8 cellular contexts compared by ENCODE assay signal in the genomic region with DNA sequence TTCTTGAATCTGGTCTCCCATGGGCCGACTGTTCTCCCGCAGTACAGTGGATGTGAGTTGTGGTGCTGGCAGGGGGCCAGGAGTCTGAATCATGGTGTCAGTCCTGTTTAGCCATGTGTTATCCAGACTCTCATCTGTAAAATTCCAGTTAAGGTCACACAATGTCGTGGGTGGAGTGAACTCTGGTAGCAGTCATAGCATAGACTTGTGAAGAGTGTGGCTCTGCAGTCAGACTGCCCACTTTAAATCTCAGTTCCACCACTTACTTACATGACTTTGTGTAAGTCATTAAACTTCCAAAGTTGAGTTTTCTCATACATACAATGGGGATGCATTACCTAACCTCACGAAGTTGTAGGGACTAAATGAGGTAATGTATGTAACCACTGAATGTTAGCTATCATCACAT.
A peak's percentile ranks its signal among the peaks of the same experiment; 100 is the strongest.
DNase-seq lines count a peak whose midpoint lies in the region; ATAC-seq and TF ChIP-seq lines count a peak whose summit lies in the region.

No MANE protein-coding gene starts in this region.

- no peak overlapping the region for H2BK120ac ChIP-seq in mesenchymal stem cell (ENCODE audit: low read depth, low read length)

- H3K9me3 Mint-ChIP-seq in activated CD4-positive, alpha-beta memory T cell treated with anti-CD3 and anti-CD28 coated beads for 36 hours, result no peaks in the 10 kb centered on the region

- no peak overlapping the region for H2BK12ac ChIP-seq in mesenchymal stem cell (ENCODE audit: low read length in 2 of 2)

- H3K79me2 ChIP-seq in Karpas-422 (ENCODE audit: low read length), result no peaks in the 10 kb centered on the region

- no peak overlapping the region for H2BK15ac ChIP-seq in mesenchymal stem cell (ENCODE audit: low read depth, poor library complexity, severe bottlenecking)

- H3K4ac ChIP-seq in mesenchymal stem cell (ENCODE audit: low read depth in 1 of 2, low read length in 2 of 2), result no peak overlapping the region

- H3K14ac ChIP-seq in mesenchymal stem cell (ENCODE audit: low read length in 2 of 2), result no peak overlapping the region

- no peak overlapping the region for H4K8ac ChIP-seq in mesenchymal stem cell (ENCODE audit: low read length)

- no peak overlapping the region for H2AK5ac ChIP-seq in mesenchymal stem cell (ENCODE audit: low read length, severe bottlenecking)

- H3K4me3 ChIP-seq in BJ (ENCODE audit: low read depth, low read length) (no peak overlapping the region), MG63 (no peak overlapping the region), mesenchymal stem cell (ENCODE audit: insufficient read depth in 1 of 2, low read depth in 1 of 2, low read length in 2 of 2) (peak overlapping the region in 1 of 2 experiments; percentile 14), Karpas-422 (ENCODE audit: low read length) (no peak overlapping the region)

- intact Hi-C loops in activated CD4-positive, alpha-beta memory T cell treated with anti-CD3 and anti-CD28 coated beads for 36 hours (cut with micrococcal nuclease), result no loop called here

- H3K4me2 ChIP-seq in mesenchymal stem cell (ENCODE audit: low read length, poor library complexity, severe bottlenecking), result no peak overlapping the region
- H3K4me2 ChIP-seq in Karpas-422 (ENCODE audit: low read depth, low read length, poor library complexity, severe bottlenecking), result no peak overlapping the region

- WGBS in mesenchymal stem cell, result 0% methylated on average over 3 of the region's 4 CpGs

- TF ChIP-seq CTCF in BJ (IDR thresholded peaks at IDR 0.05; ENCODE audit: insufficient read depth, low read depth, low read length), result no peak

- H3K4me1 ChIP-seq in mesenchymal stem cell (ENCODE audit: control insufficient read depth, insufficient read depth, low read depth, low read length), result peaks cover 2% of the 10 kb centered on the region
- H3K4me1 ChIP-seq in Karpas-422 (ENCODE audit: low read length), result peaks cover 6% of the 10 kb centered on the region

- H3K36me3 ChIP-seq in BJ (ENCODE audit: control insufficient read depth, insufficient read depth, low read length) (peaks cover 1% of the 10 kb centered on the region; the same call in 1 of the 2 replicates), MG63 (peaks cover 61% of the 10 kb centered on the region), mesenchymal stem cell (ENCODE audit: control insufficient read depth in 1 of 2, insufficient read depth in 2 of 2, low read depth in 1 of 2, low read length in 2 of 2) (peaks cover 10 to 66% of the 10 kb centered on the region in 2 experiments), Karpas-422 (ENCODE audit: insufficient read depth, low read length) (no peaks in the 10 kb centered on the region)

- peaks cover 28% of the 10 kb centered on the region for H3K36me3 Mint-ChIP-seq in activated CD4-positive, alpha-beta memory T cell treated with anti-CD3 and anti-CD28 coated beads for 36 hours

- H3K79me1 ChIP-seq in mesenchymal stem cell (replicated peaks; ENCODE audit: low read length, poor library complexity, severe bottlenecking), result peaks cover 6% of the 10 kb centered on the region

- POLR2A ChIA-PET in BJ (lab: Charles Lee), result no interaction called here
- POLR2A ChIA-PET in activated CD4-positive, alpha-beta memory T cell treated with anti-CD3 and anti-CD28 coated beads for 36 hours (lab: Charles Lee), result no interaction called here

- H2AFZ ChIP-seq in mesenchymal stem cell (ENCODE audit: low read depth, low read length), result no peak overlapping the region
- no peak overlapping the region for H2AFZ ChIP-seq in Karpas-422 (ENCODE audit: low read length)

- no peak overlapping the region for H3K18ac ChIP-seq in mesenchymal stem cell (ENCODE audit: low read depth in 1 of 2, low read length in 2 of 2)

- H3K9me2 ChIP-seq in Karpas-422 (replicated peaks; ENCODE audit: insufficient read depth, low read length), result no peaks in the 10 kb centered on the region

- no peak for ATAC-seq in GM21825 (IDR thresholded peaks at IDR 0.05; ENCODE audit: unreplicated experiment)

- CTCF ChIA-PET in BJ (lab: Yijun Ruan, JAX), result interaction anchor here (1.3 kb wide), 1 partner anchor 273 kb away, joined by 3 read pairs; no protein-coding TSS in a partner anchor
- CTCF ChIA-PET in activated CD4-positive, alpha-beta memory T cell treated with anti-CD3 and anti-CD28 coated beads for 36 hours (lab: Charles Lee), result no interaction called here

- peak; percentile 94 for DNase-seq in BJ (ENCODE audit: low read depth)
- DNase-seq in MG63, result peak; percentile 81
- DNase-seq in cerebellar cortex (ENCODE audit: low spot score), result peak; percentile 19
- peak; percentile 98 for DNase-seq in mesenchymal stem cell
- DNase-seq in Karpas-422, result no peak
- DNase-seq in activated CD4-positive, alpha-beta memory T cell treated with anti-CD3 and anti-CD28 coated beads for 36 hours, result no peak
- DNase-seq in stimulated activated CD4-positive, alpha-beta T cell treated with anti-CD3 and anti-CD28 coated beads, Interleukin-4, amount 100 ng/mL, for 24 hours, result no peak

- no peak overlapping the region for H3K4me3 Mint-ChIP-seq in activated CD4-positive, alpha-beta memory T cell treated with anti-CD3 and anti-CD28 coated beads for 36 hours

- no peak overlapping the region for H2BK5ac ChIP-seq in mesenchymal stem cell (ENCODE audit: low read depth, low read length, poor library complexity, severe bottlenecking)

- H3K9ac ChIP-seq in mesenchymal stem cell (ENCODE audit: low read length), result peak overlapping the region; percentile 11
- no peak overlapping the region for H3K9ac ChIP-seq in Karpas-422 (ENCODE audit: low read length)

- no peaks in the 10 kb centered on the region for H4K20me1 ChIP-seq in Karpas-422 (ENCODE audit: insufficient read depth, low read depth, low read length)

- H3K9me3 ChIP-seq in MG63, result no peaks in the 10 kb centered on the region
- no peaks in the 10 kb centered on the region for H3K9me3 ChIP-seq in mesenchymal stem cell (ENCODE audit: control insufficient read depth, low read length)
- H3K9me3 ChIP-seq in Karpas-422 (ENCODE audit: low read length), result no peaks in the 10 kb centered on the region

- peak overlapping the region; percentile 3 for H3K27ac ChIP-seq in mesenchymal stem cell (ENCODE audit: low read length, poor library complexity, severe bottlenecking)
- no peak overlapping the region for H3K27ac ChIP-seq in Karpas-422 (ENCODE audit: low read length)

- H4K91ac ChIP-seq in mesenchymal stem cell (ENCODE audit: low read length), result no peak overlapping the region

- H3K27me3 Mint-ChIP-seq in activated CD4-positive, alpha-beta memory T cell treated with anti-CD3 and anti-CD28 coated beads for 36 hours, result no peaks in the 10 kb centered on the region

- no peak overlapping the region for H3K27ac Mint-ChIP-seq in activated CD4-positive, alpha-beta memory T cell treated with anti-CD3 and anti-CD28 coated beads for 36 hours

- H3K4me1 Mint-ChIP-seq in activated CD4-positive, alpha-beta memory T cell treated with anti-CD3 and anti-CD28 coated beads for 36 hours (ENCODE audit: low read depth), result no peaks in the 10 kb centered on the region

- no peak overlapping the region for H3K23ac ChIP-seq in mesenchymal stem cell (ENCODE audit: low read length in 2 of 2)

- no peaks in the 10 kb centered on the region for H3K27me3 ChIP-seq in BJ (ENCODE audit: control insufficient read depth, insufficient read depth, low read length)
- no peaks in the 10 kb centered on the region for H3K27me3 ChIP-seq in MG63
- H3K27me3 ChIP-seq in mesenchymal stem cell (ENCODE audit: control insufficient read depth in 1 of 2, insufficient read depth in 1 of 2, low read length in 2 of 2), result no peaks in the 10 kb centered on the region
- H3K27me3 ChIP-seq in Karpas-422 (ENCODE audit: low read length), result no peaks in the 10 kb centered on the region

Comparison
In these comparisons a context has a peak if more than half of its experiments do, and no peak if none do; other contexts are left out.
1. DNase-seq: peak in BJ (single experiment), MG63 (single experiment), cerebellar cortex (single experiment) and mesenchymal stem cell (single experiment); none in Karpas-422 (single experiment), activated CD4-positive, alpha-beta memory T cell treated with anti-CD3 and anti-CD28 coated beads for 36 hours (single experiment) and stimulated activated CD4-positive, alpha-beta T cell treated with anti-CD3 and anti-CD28 coated beads, Interleukin-4, amount 100 ng/mL, for 24 hours (single experiment).